ENCODE assay signal across 12 cellular contexts in the genomic region with DNA sequence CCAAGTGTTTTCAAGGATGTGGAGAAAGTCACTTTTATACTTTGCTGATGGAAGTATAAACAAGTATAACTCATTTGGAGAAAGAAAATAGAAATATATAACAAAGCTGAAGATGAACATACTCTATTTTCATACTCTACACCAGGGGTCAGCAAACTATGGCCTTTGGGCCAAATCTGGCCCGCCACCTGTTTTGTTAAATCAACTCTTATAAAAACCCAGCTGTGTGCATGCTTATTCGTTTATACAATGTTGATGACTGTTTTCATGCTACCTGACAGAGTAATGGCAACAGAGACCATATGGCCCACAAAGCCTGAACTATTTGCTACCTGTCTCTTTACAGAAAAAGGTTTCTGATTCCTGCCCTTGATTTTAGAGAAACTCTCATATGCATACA.
A peak's percentile ranks its signal among the peaks of the same experiment; 100 is the strongest.
DNase-seq lines count a peak whose midpoint lies in the region; ATAC-seq, FAIRE-seq and TF ChIP-seq lines count a peak whose summit lies in the region.
"Had no signal": no experiment of that assay in that cellular context is flagged by ENCODE, and none has a peak within 500 bp of the region (broad histone marks: within the 10 kb centered on the region; RNA-seq: fewer than 3 reads in every experiment).

No MANE protein-coding gene starts in this region.

- H3K4me3 ChIP-seq in GM23248, result no peak overlapping the region
- no peak overlapping the region for H3K4me3 ChIP-seq in PC-3 (ENCODE audit: low read length)
- H3K4me3 ChIP-seq in gastroesophageal sphincter, result no peak overlapping the region

- POLR2A ChIA-PET in PC-3 (lab: Charles Lee; ENCODE audit: unreplicated experiment), result interaction anchor here (0.5 kb wide), 1 partner anchor 204 kb away, joined by 3 read pairs; no protein-coding TSS in a partner anchor

- no peak overlapping the region for H3K9ac ChIP-seq in GM23248
- H3K9ac ChIP-seq in PC-3 (ENCODE audit: low read length), result no peak overlapping the region

- no peaks in the 10 kb centered on the region for H3K36me3 ChIP-seq in GM23248 (ENCODE audit: low read depth)
- H3K36me3 ChIP-seq in PC-3 (ENCODE audit: low read depth, low read length), result no peaks in the 10 kb centered on the region
- H3K36me3 ChIP-seq in gastroesophageal sphincter, result no peaks in the 10 kb centered on the region

- DNase-seq in GM23248 (peak; percentile 20), PC-3 (peak; percentile 42), HuH-7 (ENCODE audit: low spot score) (no peak), frontal cortex (ENCODE audit: low spot score in 2 of 2) (no peak)
- no peak for DNase-seq in activated T-helper 1 cell treated with anti-CD3 and anti-CD28 coated beads, Interleukin-12 subunit alpha, Interleukin-12 subunit beta, Interleukin-2, Interleukin-4 antibody, amounts not matched to agents 30 ng/mL and 10 ng/mL and 1 ng/mL, durations not matched to agents 14 hours and 24 hours and 36 hours (ENCODE audit: low spot score)
- DNase-seq: activated CD8-positive, alpha-beta T cell treated with anti-CD3 and anti-CD28 coated beads for 36 hours; stimulated activated CD4-positive, alpha-beta T cell treated with anti-CD3 and anti-CD28 coated beads, Interleukin-15, amount 100 ng/mL, for 24 hours had no signal

- H2AFZ ChIP-seq in GM23248 (no peak overlapping the region), PC-3 (ENCODE audit: low read length) (no peak overlapping the region)

- in situ Hi-C loops in GM23248 (cut with MboI), result no loop called here

- no peaks in the 10 kb centered on the region for H3K9me3 Mint-ChIP-seq in activated T-helper 1 cell treated with anti-CD3 and anti-CD28 coated beads, Interleukin-12 subunit alpha, Interleukin-12 subunit beta, Interleukin-2, Interleukin-4 antibody, amounts not matched to agents 30 ng/mL and 10 ng/mL and 1 ng/mL, durations not matched to agents 14 hours and 24 hours and 36 hours
- H3K9me3 Mint-ChIP-seq: activated CD8-positive, alpha-beta T cell treated with anti-CD3 and anti-CD28 coated beads for 36 hours had no signal

- CTCF ChIA-PET in PC-3 (lab: Charles Lee), result interaction anchor here (0.6 to 1.0 kb wide), 3 partner anchors 117 to 615 kb away, joined by 3 read pairs; no protein-coding TSS in a partner anchor

- FAIRE-seq in frontal cortex (lab: Jason Lieb, UNC), result no peak
- FAIRE-seq: astrocyte had no signal

- TF ChIP-seq POLR2A in gastroesophageal sphincter (IDR thresholded peaks at IDR 0.05), result no peak

- H3K79me2 ChIP-seq in GM23248 (ENCODE audit: insufficient read depth) (no peaks in the 10 kb centered on the region), PC-3 (ENCODE audit: low read length) (no peaks in the 10 kb centered on the region)

- H3K27me3 ChIP-seq in GM23248 (replicated peaks; ENCODE audit: insufficient read depth) (no peaks in the 10 kb centered on the region), PC-3 (ENCODE audit: low read length) (no peaks in the 10 kb centered on the region), gastroesophageal sphincter (no peaks in the 10 kb centered on the region)

- ATAC-seq in PC-3 (peak; percentile 48), gastroesophageal sphincter (no peak), GM21737 (IDR thresholded peaks at IDR 0.05; ENCODE audit: unreplicated experiment) (no peak)
- ATAC-seq: activated CD8-positive, alpha-beta T cell treated with anti-CD3 and anti-CD28 coated beads for 36 hours had no signal

- H3K4me2 ChIP-seq in GM23248 (ENCODE audit: unreplicated experiment) (no peak overlapping the region), PC-3 (ENCODE audit: low read length) (no peak overlapping the region)

- no peaks in the 10 kb centered on the region for H4K20me1 ChIP-seq in GM23248 (ENCODE audit: insufficient read depth)
- H4K20me1 ChIP-seq in PC-3 (ENCODE audit: low read length), result no peaks in the 10 kb centered on the region

- H3K4me1 ChIP-seq in GM23248 (ENCODE audit: insufficient read depth), result no peaks in the 10 kb centered on the region
- no peaks in the 10 kb centered on the region for H3K4me1 ChIP-seq in PC-3 (ENCODE audit: insufficient read depth, low read length)
- H3K4me1 ChIP-seq in gastroesophageal sphincter, result no peaks in the 10 kb centered on the region

- no TSS peak for BruUV-seq in PC-3 (replicated peaks; lab: Mats Ljungman, UMichigan)

- no peaks in the 10 kb centered on the region for H3K4me1 Mint-ChIP-seq in activated T-helper 1 cell treated with anti-CD3 and anti-CD28 coated beads, Interleukin-12 subunit alpha, Interleukin-12 subunit beta, Interleukin-2, Interleukin-4 antibody, amounts not matched to agents 30 ng/mL and 10 ng/mL and 1 ng/mL, durations not matched to agents 14 hours and 24 hours and 36 hours (ENCODE audit: low read depth)
- H3K4me1 Mint-ChIP-seq: IgD-negative memory B cell had no signal

- H3K27ac ChIP-seq in 22Rv1 (no peak overlapping the region), GM23248 (no peak overlapping the region), PC-3 (ENCODE audit: low read length) (no peak overlapping the region), gastroesophageal sphincter (no peak overlapping the region)

- H3K4me3 Mint-ChIP-seq in activated T-helper 1 cell treated with anti-CD3 and anti-CD28 coated beads, Interleukin-12 subunit alpha, Interleukin-12 subunit beta, Interleukin-2, Interleukin-4 antibody, amounts not matched to agents 30 ng/mL and 10 ng/mL and 1 ng/mL, durations not matched to agents 14 hours and 24 hours and 36 hours, result no peak overlapping the region
- H3K4me3 Mint-ChIP-seq: activated CD8-positive, alpha-beta T cell treated with anti-CD3 and anti-CD28 coated beads for 36 hours; IgD-negative memory B cell had no signal

- 50% methylated on average over 2 of the region's 2 CpGs for WGBS in GM23248 (ENCODE audit: low coverage in 1 of 2, low lambda C conversion rate in 2 of 2, missing lambda C conversion rate in 2 of 2), 2 experiments
- WGBS in gastroesophageal sphincter (ENCODE audit: low coverage in 1 of 2), 2 donors, result 30 to 36% methylated on average over 2 of the region's 2 CpGs

- TF ChIP-seq CTCF in 22Rv1 (IDR thresholded peaks at IDR 0.05) (peak; percentile 66), PC-3 (conservative IDR thresholded peaks at IDR 0.05; ENCODE audit: low read depth, low read length) (peak; percentile 62), gastroesophageal sphincter (IDR thresholded peaks at IDR 0.05) (peak in 3 of 4 experiments; percentile 27 to 53 (median 37))

- H3K9me2 ChIP-seq in GM23248 (ENCODE audit: insufficient read depth) (no peaks in the 10 kb centered on the region), PC-3 (replicated peaks; ENCODE audit: low read length) (no peaks in the 10 kb centered on the region)

- H3K9me3 ChIP-seq in GM23248 (ENCODE audit: low read depth) (no peaks in the 10 kb centered on the region), PC-3 (ENCODE audit: low read length) (no peaks in the 10 kb centered on the region), gastroesophageal sphincter (no peaks in the 10 kb centered on the region)

- 0 out of 2 replicates have a peak, but pooled peaks cover 8% of the 10 kb centered on the region for H3F3A ChIP-seq in GM23248 (ENCODE audit: insufficient read depth)
- no peaks in the 10 kb centered on the region for H3F3A ChIP-seq in PC-3 (ENCODE audit: low read length, unreplicated experiment)

- intact Hi-C loops in PC-3 (cut with micrococcal nuclease), result loop anchor here (1.0 to 10.0 kb wide), 3 partner anchors 169 to 615 kb away; no protein-coding TSS in a partner anchor
- intact Hi-C loops in activated T-helper 1 cell treated with anti-CD3 and anti-CD28 coated beads, Interleukin-12 subunit alpha, Interleukin-12 subunit beta, Interleukin-2, Interleukin-4 antibody, amounts not matched to agents 30 ng/mL and 10 ng/mL and 1 ng/mL, durations not matched to agents 14 hours and 24 hours and 36 hours (cut with micrococcal nuclease), result no loop called here

- H3K27ac Mint-ChIP-seq in activated T-helper 1 cell treated with anti-CD3 and anti-CD28 coated beads, Interleukin-12 subunit alpha, Interleukin-12 subunit beta, Interleukin-2, Interleukin-4 antibody, amounts not matched to agents 30 ng/mL and 10 ng/mL and 1 ng/mL, durations not matched to agents 14 hours and 24 hours and 36 hours, result no peak overlapping the region
- H3K27ac Mint-ChIP-seq: activated CD8-positive, alpha-beta T cell treated with anti-CD3 and anti-CD28 coated beads for 36 hours; IgD-negative memory B cell had no signal

- TF ChIP-seq EP300 in gastroesophageal sphincter (IDR thresholded peaks at IDR 0.05), result no peak

- no peaks in the 10 kb centered on the region for H3K36me3 Mint-ChIP-seq in activated T-helper 1 cell treated with anti-CD3 and anti-CD28 coated beads, Interleukin-12 subunit alpha, Interleukin-12 subunit beta, Interleukin-2, Interleukin-4 antibody, amounts not matched to agents 30 ng/mL and 10 ng/mL and 1 ng/mL, durations not matched to agents 14 hours and 24 hours and 36 hours (ENCODE audit: low read depth)
- H3K36me3 Mint-ChIP-seq: IgD-negative memory B cell had no signal

- peaks cover 2% of the 10 kb centered on the region for H3K27me3 Mint-ChIP-seq in activated T-helper 1 cell treated with anti-CD3 and anti-CD28 coated beads, Interleukin-12 subunit alpha, Interleukin-12 subunit beta, Interleukin-2, Interleukin-4 antibody, amounts not matched to agents 30 ng/mL and 10 ng/mL and 1 ng/mL, durations not matched to agents 14 hours and 24 hours and 36 hours (ENCODE audit: insufficient read depth)
- H3K27me3 Mint-ChIP-seq: activated CD8-positive, alpha-beta T cell treated with anti-CD3 and anti-CD28 coated beads for 36 hours had no signal

Comparison
In these comparisons a context has a peak if more than half of its experiments do, and no peak if none do; other contexts are left out.
1. DNase-seq: peak in GM23248 (single experiment) and PC-3 (single experiment); none in HuH-7 (single experiment), activated T-helper 1 cell treated with anti-CD3 and anti-CD28 coated beads, Interleukin-12 subunit alpha, Interleukin-12 subunit beta, Interleukin-2, Interleukin-4 antibody, amounts not matched to agents 30 ng/mL and 10 ng/mL and 1 ng/mL, durations not matched to agents 14 hours and 24 hours and 36 hours (single experiment) and frontal cortex (0 of 2).
2. Peak in every context shown above with its lines, with median percentiles within 50 percentile points of each other: CTCF ChIP-seq.